Comparison of ENCODE assay signal across 1 cellular context in genomic region chr6:110777636-110778035, GRCh38.
A peak's percentile ranks its signal among the peaks of the same experiment; 100 is the strongest.
TF ChIP-seq lines count a peak whose summit lies in the region.

No MANE protein-coding gene starts in this region.

TF ChIP-seq in K562, 482 proteins besides CTCF, POLR2A, EP300 and RAD21 (continued from another document):
- TF ChIP-seq MGA (IDR thresholded peaks at IDR 0.05) (peak; percentile 58), L3MBTL2 (IDR thresholded peaks at IDR 0.05) (peak; percentile 75), CREB3 (tag; conservative IDR thresholded peaks at IDR 0.05; ENCODE audit: low read depth) (no peak)
